ENCODE assay signal across 23 cellular contexts in genomic region chr4:19614171-19614570, GRCh38.
DNase-seq lines count a peak whose midpoint lies in the region; ATAC-seq, FAIRE-seq and TF ChIP-seq lines count a peak whose summit lies in the region.
"Had no signal": no experiment of that assay in that cellular context is flagged by ENCODE, and none has a peak within 500 bp of the region (broad histone marks: within the 10 kb centered on the region; RNA-seq: fewer than 3 reads in every experiment).

No MANE protein-coding gene starts in this region.

- H3K4me3 ChIP-seq in AG10803 (ENCODE audit: low read length) (no peak overlapping the region), astrocyte of the cerebellum (ENCODE audit: low read depth, low read length) (no peak overlapping the region), choroid plexus epithelial cell (ENCODE audit: low read depth, low read length) (no peak overlapping the region), fibroblast of the aortic adventitia (ENCODE audit: low read depth, low read length) (no peak overlapping the region)
- H3K4me3 ChIP-seq: BLaER1, GM12878, GM23338 had no signal

- no peaks in the 10 kb centered on the region for H3K36me3 Mint-ChIP-seq in CD14-positive monocyte

- TF ChIP-seq CTCF in AG10803 (conservative IDR thresholded peaks at IDR 0.05; ENCODE audit: low read length) (no peak), astrocyte of the cerebellum (IDR thresholded peaks at IDR 0.05; ENCODE audit: low read depth, low read length, missing control alignments) (no peak), choroid plexus epithelial cell (conservative IDR thresholded peaks at IDR 0.05; ENCODE audit: low read depth, low read length) (no peak), fibroblast of the aortic adventitia (IDR thresholded peaks at IDR 0.05; ENCODE audit: insufficient read depth, low read length) (no peak), CD14-positive monocyte (IDR thresholded peaks at IDR 0.05) (no peak)

- ATAC-seq in GM21786 (IDR thresholded peaks at IDR 0.05; ENCODE audit: unreplicated experiment), result no peak
- ATAC-seq: GM12878, GM23338 had no signal

- H3K27me3 Mint-ChIP-seq in CD14-positive monocyte (ENCODE audit: low read depth in 3 of 3), result peaks cover 0 to 1% (median 0%) of the 10 kb centered on the region in 3 donors
- H3K27me3 Mint-ChIP-seq: CD4-positive, alpha-beta T cell had no signal

- intact Hi-C loops in CD14-positive monocyte (cut with micrococcal nuclease), result no loop called here

- H3K4me3 Mint-ChIP-seq in CD14-positive monocyte, result no peak overlapping the region
- H3K4me3 Mint-ChIP-seq: CD4-positive, alpha-beta T cell; GM23338; H9 had no signal

- in situ Hi-C loops in astrocyte of the cerebellum (cut with HindIII; ENCODE audit: low sequenced_read_pairs), result no loop called here

- H3K9me3 Mint-ChIP-seq in CD14-positive monocyte, result peaks cover 2 to 7% (median 5%) of the 10 kb centered on the region in 7 donors

- H3K4me1 Mint-ChIP-seq in CD14-positive monocyte, result no peaks in the 10 kb centered on the region
- H3K4me1 Mint-ChIP-seq: GM23338, H9 had no signal

- FAIRE-seq in HTR-8/SVneo (lab: Jason Lieb, UNC), result no peak
- FAIRE-seq: G401.6, GM12878 had no signal

- H3K27ac Mint-ChIP-seq in CD14-positive monocyte, result no peak overlapping the region
- H3K27ac Mint-ChIP-seq: CD4-positive, alpha-beta T cell; GM23338; H9 had no signal

- peak; percentile 29 for DNase-seq in AG10803 (ENCODE audit: low read depth)
- DNase-seq in astrocyte of the cerebellum (ENCODE audit: low read depth), result peak; percentile 8
- peak; percentile 9 for DNase-seq in choroid plexus epithelial cell (ENCODE audit: low read depth)
- peak; percentile 51 for DNase-seq in fibroblast of the aortic adventitia (ENCODE audit: low read depth)
- no peak for DNase-seq in HTR-8/SVneo (ENCODE audit: insufficient read length, low spot score)
- DNase-seq in COLO829 (ENCODE audit: low spot score), result no peak
- no peak for DNase-seq in CD14-positive monocyte (ENCODE audit: low spot score)
- DNase-seq: CD4-positive, alpha-beta T cell; COR-L47; H9; NCI-H1092 treated with DMSO at 0.1 percent for 48 hours; NCI-H1436; NCI-H187; NCI-H2081 treated with DMSO at 0.1 percent for 48 hours; NCI-H446; NCI-H524 treated with DMSO at 0.1 percent for 48 hours; NCI-H774; SK-N-SH had no signal

Comparison
In these comparisons a context has a peak if more than half of its experiments do, and no peak if none do; other contexts are left out.
1. DNase-seq: peak in AG10803 (single experiment), astrocyte of the cerebellum (single experiment), choroid plexus epithelial cell (single experiment) and fibroblast of the aortic adventitia (single experiment); none in HTR-8/SVneo (single experiment), COLO829 (single experiment) and CD14-positive monocyte (single experiment).